ENCODE assay signal across 1 cellular context in genomic region chr19:5480427-5480836, GRCh38.
A peak's percentile ranks its signal among the peaks of the same experiment; 100 is the strongest.
TF ChIP-seq lines count a peak whose summit lies in the region.

No MANE protein-coding gene starts in this region.

TF ChIP-seq in HepG2, 621 proteins besides CTCF, POLR2A, EP300 and RAD21 (continued from another document):
- TF ChIP-seq ZNF687 (CRISPR knock-in tag; IDR thresholded peaks at IDR 0.05) = 0 out of 2 replicates have a peak, but pooled peaks have one; percentile 12
- 0 out of 2 replicates have a peak, but pooled peaks have one; percentile 43 for TF ChIP-seq ZNF691 (CRISPR knock-in tag; IDR thresholded peaks at IDR 0.05; ENCODE audit: borderline replicate concordance, low read depth)
- no peak for TF ChIP-seq MAFF (IDR thresholded peaks at IDR 0.05; ENCODE audit: low read depth, low read length)
- TF ChIP-seq ELF1 (CRISPR knock-in tag; IDR thresholded peaks at IDR 0.05) = no peak
- TF ChIP-seq STAT6 (CRISPR knock-in tag; IDR thresholded peaks at IDR 0.05; ENCODE audit: borderline replicate concordance) = no peak
- no peak for TF ChIP-seq SRSF1 (optimal IDR thresholded peaks at IDR 0.05; ENCODE audit: low read depth, low read length)
- peak; percentile 42 for TF ChIP-seq STAG1 (CRISPR knock-in tag; IDR thresholded peaks at IDR 0.05)
- no peak for TF ChIP-seq ARID3A (IDR thresholded peaks at IDR 0.05; ENCODE audit: low read depth, low read length)
